In genomic region chr1:1115830-1116700, GRCh38 we compare ENCODE assay signal across 8 cellular contexts. TPM values are rescaled to one million over a fixed set of nuclear protein-coding genes. Genes with fewer than 3 reads are reported as not detected.
DNase-seq lines count a peak whose midpoint lies in the region; ATAC-seq and TF ChIP-seq lines count a peak whose summit lies in the region.

Gene C1orf159, minus strand, starts transcription at chr1:1116089. Its CDS starts 24,546 bp downstream, at chr1:1091543.

- H3K27ac Mint-ChIP-seq in WTC11 (no peak within 1 kb of the TSS), immature natural killer cell (peak within 1 kb of the TSS in 4 of 6 donors; percentile 51 to 82 (median 72))

- H3K27ac ChIP-seq in caudate nucleus (ENCODE audit: low read depth, low read length) (peak within 1 kb of the TSS; percentile 68), smooth muscle cell (ENCODE audit: low read depth) (no peak within 1 kb of the TSS)

- POLR2A ChIA-PET in AG04449 (lab: Yijun Ruan, JAX), result no interaction called here
- POLR2A ChIA-PET in WTC11 (lab: Charles Lee), result interaction anchor here (1.3 kb wide), 1 partner anchor 82 kb away, joined by 3 read pairs; no protein-coding TSS in a partner anchor

- H3K79me2 ChIP-seq in smooth muscle cell (ENCODE audit: low read depth), result peaks cover 8% of the 10 kb centered on the region

- H3K27me3 Mint-ChIP-seq in WTC11 (ENCODE audit: low read depth) (peaks cover 29% of the 10 kb centered on the region), immature natural killer cell (ENCODE audit: low read depth in 3 of 3) (peaks cover 0 to 3% (median 0%) of the 10 kb centered on the region in 3 donors)

- DNase-seq in AG04449 (ENCODE audit: low read depth, low spot score), result peak; percentile 65
- DNase-seq in NCI-H345 (lab: John Stamatoyannopoulos, UW), result peak; percentile 98
- DNase-seq in WTC11 (ENCODE audit: low spot score), result peak; percentile 98
- DNase-seq in caudate nucleus (lab: John Stamatoyannopoulos, UW), result peak; percentile 85 to 100 (median 99)
- peak; percentile 95 to 97 (median 96) for DNase-seq in immature natural killer cell
- DNase-seq in smooth muscle cell (lab: John Stamatoyannopoulos, UW; ENCODE audit: unreplicated experiment), result peak; percentile 94

- under 1% methylated on average over 54 of the region's 124 CpGs for WGBS in smooth muscle cell (ENCODE audit: low lambda C conversion rate)

- TF ChIP-seq CTCF in AG04449 (IDR thresholded peaks at IDR 0.05; ENCODE audit: insufficient read depth, low read length, missing control alignments) (no peak), WTC11 (IDR thresholded peaks at IDR 0.05) (no peak), smooth muscle cell (IDR thresholded peaks at IDR 0.05; ENCODE audit: borderline replicate concordance, insufficient read depth, poor library complexity, severe bottlenecking) (no peak)

- peak within 1 kb of the TSS; percentile 80 for H3K4me3 Mint-ChIP-seq in WTC11
- H3K4me3 Mint-ChIP-seq in immature natural killer cell, result peak within 1 kb of the TSS; percentile 80 to 87 (median 83)

- no peaks in the 10 kb centered on the region for H3K36me3 ChIP-seq in smooth muscle cell (ENCODE audit: low read depth)

- H2AFZ ChIP-seq in smooth muscle cell (ENCODE audit: low read depth), result peak within 1 kb of the TSS; percentile 89

- H3K4me2 ChIP-seq in smooth muscle cell, result peak within 1 kb of the TSS; percentile 96

- no peaks in the 10 kb centered on the region for H3K27me3 ChIP-seq in smooth muscle cell (ENCODE audit: low read depth)

- H3K9me3 ChIP-seq in smooth muscle cell (replicated peaks; ENCODE audit: low read depth), result no peaks in the 10 kb centered on the region

- H3K4me1 Mint-ChIP-seq in WTC11 (peaks cover 17% of the 10 kb centered on the region), immature natural killer cell (peaks cover 4 to 7% of the 10 kb centered on the region in 2 donors)

- CTCF ChIA-PET in AG04449 (lab: Yijun Ruan, JAX), result interaction anchor here (1.4 to 3.3 kb wide), 3 partner anchors 10 to 175 kb away, joined by 3 to 17 read pairs (median 12); no protein-coding TSS in a partner anchor
- CTCF ChIA-PET in WTC11 (lab: Charles Lee), result interaction anchor here (0.6 to 3.3 kb wide), 8 partner anchors 41 to 211 kb away, joined by 3 to 9 read pairs (median 4); partner anchors contain the start of gene TTLL10

- H3K9ac ChIP-seq in smooth muscle cell (ENCODE audit: low read depth), result peak within 1 kb of the TSS; percentile 88

- H3K4me1 ChIP-seq in smooth muscle cell (ENCODE audit: low read depth), result no peaks in the 10 kb centered on the region

- peak; percentile 88 for ATAC-seq in GM18907 (IDR thresholded peaks at IDR 0.05; ENCODE audit: unreplicated experiment)
- ATAC-seq in HG03159 (IDR thresholded peaks at IDR 0.05; ENCODE audit: unreplicated experiment), result peak; percentile 89
- peak; percentile 92 for ATAC-seq in WTC11

- peaks cover 19% of the 10 kb centered on the region for H3K36me3 Mint-ChIP-seq in WTC11
- H3K36me3 Mint-ChIP-seq in immature natural killer cell, result peaks cover 0 to 5% (median 0%) of the 10 kb centered on the region in 3 donors

- peak within 1 kb of the TSS; percentile 73 for H3K4me3 ChIP-seq in AG04449 (ENCODE audit: low read depth, low read length)
- peak within 1 kb of the TSS; percentile 98 for H3K4me3 ChIP-seq in smooth muscle cell

- H3K9me3 Mint-ChIP-seq in WTC11, result peaks cover 12% of the 10 kb centered on the region
- H3K9me3 Mint-ChIP-seq in immature natural killer cell, result peaks cover 0 to 3% (median 0%) of the 10 kb centered on the region in 6 donors

- no peaks in the 10 kb centered on the region for H4K20me1 ChIP-seq in smooth muscle cell (ENCODE audit: low read depth)

- no peaks in the 10 kb centered on the region for H3F3A ChIP-seq in smooth muscle cell (ENCODE audit: low read depth)

TF ChIP-seq in WTC11, 78 proteins besides CTCF, POLR2A, EP300 and RAD21:
- no peak for TF ChIP-seq E2F1 (CRISPR knock-in tag; IDR thresholded peaks at IDR 0.05)
- peak; percentile 57; the same call in 1 of the 2 replicates for TF ChIP-seq ZSCAN18 (CRISPR knock-in tag; IDR thresholded peaks at IDR 0.05)
- TF ChIP-seq TEAD1 (CRISPR knock-in tag; IDR thresholded peaks at IDR 0.05), result 0 out of 2 replicates have a peak, but pooled peaks have one; percentile 18
- no peak for TF ChIP-seq ATF6 (CRISPR knock-in tag; IDR thresholded peaks at IDR 0.05)
- TF ChIP-seq E2F5 (CRISPR knock-in tag; IDR thresholded peaks at IDR 0.05), result peak; percentile 22; the same call in 1 of the 2 replicates
- TF ChIP-seq RELA (CRISPR knock-in tag; IDR thresholded peaks at IDR 0.05; ENCODE audit: borderline replicate concordance), result 0 out of 2 replicates have a peak, but pooled peaks have one; percentile 31
- TF ChIP-seq CBFB (CRISPR knock-in tag; IDR thresholded peaks at IDR 0.05; ENCODE audit: low read depth), result no peak
- TF ChIP-seq FOXK1 (CRISPR knock-in tag; IDR thresholded peaks at IDR 0.05), result 0 out of 2 replicates have a peak, but pooled peaks have one; percentile 8
- TF ChIP-seq USF2 (CRISPR knock-in tag; IDR thresholded peaks at IDR 0.05), result peak; percentile 46
- no peak for TF ChIP-seq FOXP1 (CRISPR knock-in tag; IDR thresholded peaks at IDR 0.05; ENCODE audit: borderline replicate concordance)
- peak; percentile 93 for TF ChIP-seq SP1 (CRISPR knock-in tag; conservative IDR thresholded peaks at IDR 0.05)
- TF ChIP-seq CREM (CRISPR knock-in tag; IDR thresholded peaks at IDR 0.05), result peak; percentile 42; the same call in 1 of the 2 replicates
- no peak for TF ChIP-seq MYBL2 (CRISPR knock-in tag; IDR thresholded peaks at IDR 0.05)

RNA-seq across cellular contexts. Expression of gene C1orf159, which starts in this region (rescaled TPM):
- 13.9 to 17.8 TPM (median 14.0 TPM) in 3 replicates for total RNA-seq in WTC11 (2021)
- polyA plus RNA-seq in immature natural killer cell, result 1 to 10 TPM in 2 of 3 donors, under 1 TPM in 1; 0.99 to 7.5 (median 4.1) TPM
- total RNA-seq in smooth muscle cell, result 9.3 and 24.5 TPM in 2 replicates
- polyA plus RNA-seq in smooth muscle cell, result 20.2 and 27.1 TPM in 2 replicates
